In the genomic region with DNA sequence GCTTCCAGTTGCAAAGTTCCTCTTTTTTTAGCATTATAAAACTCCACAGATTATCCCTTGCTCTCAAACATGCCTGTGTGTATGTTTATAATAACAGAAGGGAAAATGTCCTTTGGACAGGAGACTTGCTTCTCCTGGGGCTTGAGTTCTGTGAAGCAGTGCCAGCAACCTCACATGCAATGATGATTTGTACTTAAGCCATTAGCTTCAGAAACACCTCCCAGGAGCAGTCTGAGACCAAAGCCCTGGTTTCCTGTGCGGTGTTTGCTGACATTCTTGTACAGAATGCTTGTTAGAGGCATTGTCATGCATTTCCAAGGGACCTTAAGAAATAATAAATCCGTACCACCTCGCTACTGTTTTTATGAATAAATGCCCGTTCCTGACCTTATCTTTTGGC, we compare ENCODE assay signal across 14 cellular contexts.
"Had no signal": no experiment of that assay in that cellular context is flagged by ENCODE, and none has a peak within 500 bp of the region (broad histone marks: within the 10 kb centered on the region; RNA-seq: fewer than 3 reads in every experiment).

No MANE protein-coding gene starts in this region.

- ATAC-seq: gastroesophageal sphincter; left lobe of liver; natural killer cell; stimulated activated naive CD8-positive, alpha-beta T cell treated with anti-CD3 and anti-CD28 coated beads, Interleukin-15, amount 100 ng/mL, for 72 hours; upper lobe of right lung had no signal

- DNase-seq: activated CD4-positive, alpha-beta T cell treated with anti-CD3 and anti-CD28 coated beads, Interleukin-2, amount 10 ng/mL, durations not matched to agents 7 days and 5 days; activated CD4-positive, CD25-positive, alpha-beta regulatory T cell; activated CD8-positive, alpha-beta memory T cell treated with anti-CD3 and anti-CD28 coated beads for 24 hours; activated naive CD8-positive, alpha-beta T cell treated with anti-CD3 and anti-CD28 coated beads, Interleukin-2, amount 10 ng/mL, durations not matched to agents 7 days and 5 days; islet precursor cell; natural killer cell; sigmoid colon; stimulated activated CD4-positive, alpha-beta T cell treated with anti-CD3 and anti-CD28 coated beads, Interleukin-1b, Interleukin-23, amount 100 ng/mL, for 48 hours; stimulated activated naive CD8-positive, alpha-beta T cell treated with anti-CD3 and anti-CD28 coated beads, Interleukin-15, amount 100 ng/mL, for 72 hours; SW 1271; upper lobe of right lung had no signal

- H3K4me3 ChIP-seq: gastroesophageal sphincter, sigmoid colon, thoracic aorta, upper lobe of right lung had no signal

- H3K36me3 ChIP-seq: gastroesophageal sphincter, sigmoid colon, thoracic aorta, upper lobe of right lung had no signal

- H3K27ac ChIP-seq: thoracic aorta, upper lobe of right lung had no signal

- H3K4me1 ChIP-seq: upper lobe of right lung had no signal

- H3K27me3 ChIP-seq: gastroesophageal sphincter, sigmoid colon, upper lobe of right lung had no signal

- H3K9me3 ChIP-seq: gastroesophageal sphincter, sigmoid colon, thoracic aorta, upper lobe of right lung had no signal
